33 cellular contexts compared by ENCODE assay signal in the genomic region with DNA sequence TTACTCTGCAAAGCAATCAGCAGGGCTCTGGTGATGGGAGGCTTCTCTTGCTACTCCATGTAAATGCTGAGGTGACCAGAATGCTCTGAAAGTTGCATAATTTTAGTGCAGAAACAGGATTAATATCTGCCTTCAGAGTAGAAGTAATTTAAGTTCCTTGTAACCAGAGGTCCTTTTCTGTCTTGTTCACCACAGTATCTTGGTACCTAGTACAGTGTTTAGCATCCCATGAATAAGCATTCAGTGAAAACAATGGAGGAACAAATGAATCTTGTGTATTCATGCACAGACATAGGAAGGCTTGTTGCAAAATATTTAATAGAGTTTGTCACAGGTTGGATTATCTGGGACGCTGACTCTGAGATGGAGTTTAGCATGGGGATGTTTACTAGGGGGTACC.
"Had no signal": no experiment of that assay in that cellular context is flagged by ENCODE, and none has a peak within 500 bp of the region (broad histone marks: within the 10 kb centered on the region; RNA-seq: fewer than 3 reads in every experiment).

No MANE protein-coding gene starts in this region.

- H3K36me3 Mint-ChIP-seq: activated CD8-positive, alpha-beta memory T cell treated with anti-CD3 and anti-CD28 coated beads, Interleukin-2, amount 10 ng/mL, durations not matched to agents 7 days and 5 days; activated naive CD8-positive, alpha-beta T cell treated with anti-CD3 and anti-CD28 coated beads for 36 hours had no signal

- H3K27ac Mint-ChIP-seq: activated CD4-positive, alpha-beta memory T cell treated with anti-CD3 and anti-CD28 coated beads, Interleukin-2, amount 10 ng/mL, durations not matched to agents 7 days and 5 days; activated CD8-positive, alpha-beta memory T cell treated with anti-CD3 and anti-CD28 coated beads, Interleukin-2, amount 10 ng/mL, durations not matched to agents 7 days and 5 days; activated naive CD8-positive, alpha-beta T cell treated with anti-CD3 and anti-CD28 coated beads for 36 hours had no signal

- H3K27me3 Mint-ChIP-seq: activated CD4-positive, alpha-beta memory T cell treated with anti-CD3 and anti-CD28 coated beads, Interleukin-2, amount 10 ng/mL, durations not matched to agents 7 days and 5 days; activated CD8-positive, alpha-beta memory T cell treated with anti-CD3 and anti-CD28 coated beads, Interleukin-2, amount 10 ng/mL, durations not matched to agents 7 days and 5 days; activated naive CD8-positive, alpha-beta T cell treated with anti-CD3 and anti-CD28 coated beads for 36 hours had no signal

- DNase-seq: activated CD4-positive, alpha-beta memory T cell treated with anti-CD3 and anti-CD28 coated beads, Interleukin-2, amount 10 ng/mL, durations not matched to agents 7 days and 5 days; activated CD4-positive, alpha-beta T cell treated with anti-CD3 and anti-CD28 coated beads for 1 hour; activated CD4-positive, alpha-beta T cell treated with anti-CD3 and anti-CD28 coated beads for 48 hours; activated CD4-positive, CD25-positive, alpha-beta regulatory T cell; activated CD8-positive, alpha-beta memory T cell treated with anti-CD3 and anti-CD28 coated beads for 24 hours; activated CD8-positive, alpha-beta memory T cell treated with anti-CD3 and anti-CD28 coated beads, Interleukin-2, amount 10 ng/mL, durations not matched to agents 7 days and 5 days; activated CD8-positive, alpha-beta memory T cell treated with anti-CD3 and anti-CD28 coated beads, Interleukin-2, amount 50 U/mL, for 48 hours; activated effector memory CD4-positive, alpha-beta T cell treated with Interleukin-2 at 50 U/mL for 16 hours; activated naive CD4-positive, alpha-beta T cell; activated naive CD4-positive, alpha-beta T cell treated with anti-CD3 and anti-CD28 coated beads, Interleukin-2, amount 50 U/mL, for 16 hours; activated naive CD8-positive, alpha-beta T cell treated with anti-CD3 and anti-CD28 coated beads for 36 hours; activated T-cell treated with anti-CD3 and anti-CD28 coated beads, Interleukin-2, amount 50 U/mL, for 48 hours; amniotic stem cell; body of pancreas; cerebellar nuclear complex; NCI-H1092 treated with DMSO at 0.1 percent for 48 hours; NCI-H1417; NCI-H146; NCI-H187; NCI-H2081; NCI-H2171 treated with DMSO at 0.1 percent for 48 hours; NCI-H2227 treated with DMSO at 0.1 percent for 48 hours; NCI-H446; NCI-H510A treated with DMSO at 0.1 percent for 48 hours; NCI-H526 treated with DMSO at 0.1 percent for 48 hours; NCI-H774; SHP77; SJCRH30; T1000; WERI-Rb-1 had no signal

- H3K36me3 ChIP-seq: ascending aorta, breast epithelium, WERI-Rb-1 had no signal

- H3K9me3 ChIP-seq: ascending aorta, body of pancreas, breast epithelium had no signal

- H3K4me1 ChIP-seq: ascending aorta, body of pancreas, breast epithelium, SJCRH30 had no signal

- H3K27me3 ChIP-seq: ascending aorta, body of pancreas, breast epithelium, SJCRH30 had no signal

- H3K4me3 ChIP-seq: ascending aorta, body of pancreas, breast epithelium, SJCRH30, SK-N-MC had no signal

- H3K4me3 Mint-ChIP-seq: activated CD4-positive, alpha-beta memory T cell treated with anti-CD3 and anti-CD28 coated beads, Interleukin-2, amount 10 ng/mL, durations not matched to agents 7 days and 5 days; activated CD8-positive, alpha-beta memory T cell treated with anti-CD3 and anti-CD28 coated beads, Interleukin-2, amount 10 ng/mL, durations not matched to agents 7 days and 5 days; activated naive CD8-positive, alpha-beta T cell treated with anti-CD3 and anti-CD28 coated beads for 36 hours had no signal

- H3K4me1 Mint-ChIP-seq: activated CD4-positive, alpha-beta memory T cell treated with anti-CD3 and anti-CD28 coated beads, Interleukin-2, amount 10 ng/mL, durations not matched to agents 7 days and 5 days; activated CD8-positive, alpha-beta memory T cell treated with anti-CD3 and anti-CD28 coated beads, Interleukin-2, amount 10 ng/mL, durations not matched to agents 7 days and 5 days; activated naive CD8-positive, alpha-beta T cell treated with anti-CD3 and anti-CD28 coated beads for 36 hours had no signal

- H3K27ac ChIP-seq: ascending aorta, body of pancreas, breast epithelium, SJCRH30, SK-N-MC, WERI-Rb-1 had no signal
